Comparison of ENCODE assay signal across 20 cellular contexts in the genomic region with DNA sequence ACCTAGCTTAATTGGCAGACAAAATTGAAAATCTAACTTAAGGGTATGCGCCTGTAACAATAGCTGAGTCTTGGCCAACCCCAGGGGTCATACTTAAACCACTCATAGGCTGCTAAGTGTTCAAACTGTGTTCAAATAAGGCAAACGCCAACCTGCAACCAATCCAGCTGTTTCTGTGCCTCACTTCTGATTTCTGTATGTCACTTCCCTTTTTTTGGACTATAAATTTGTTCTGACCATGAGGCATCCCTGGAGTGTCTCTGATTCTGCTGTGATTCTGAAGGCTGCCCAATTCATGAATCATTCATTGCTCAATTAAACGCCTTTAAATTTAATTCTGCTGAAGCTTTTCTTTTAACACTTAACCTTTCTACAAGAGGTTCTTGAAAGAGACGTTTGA. TPM values are rescaled to one million over a fixed set of nuclear protein-coding genes. Genes with fewer than 3 reads are reported as not detected.
"Had no signal": no experiment of that assay in that cellular context is flagged by ENCODE, and none has a peak within 500 bp of the region (broad histone marks: within the 10 kb centered on the region; RNA-seq: fewer than 3 reads in every experiment).

No MANE protein-coding gene starts in this region.

- H3K4me3 ChIP-seq: left lung, sigmoid colon, spleen, thoracic aorta had no signal

- FAIRE-seq: bronchial epithelial cell, kidney had no signal

- DNase-seq: activated CD4-positive, alpha-beta T cell treated with anti-CD3 and anti-CD28 coated beads for 1 hour; activated CD4-positive, alpha-beta T cell treated with anti-CD3 and anti-CD28 coated beads, Interleukin-2, amount 50 U/mL, for 4 hours; activated naive CD4-positive, alpha-beta T cell treated with anti-CD3 and anti-CD28 coated beads for 36 hours; activated naive CD8-positive, alpha-beta T cell treated with anti-CD3 and anti-CD28 coated beads, Interleukin-2, amount 50 U/mL, for 24 hours; aorta; effector memory CD4-positive, alpha-beta T cell; foreskin keratinocyte; glutamatergic neuron; hypothalamus; kidney; left lung; mammary epithelial cell; sigmoid colon; spleen had no signal

- H3K9ac ChIP-seq: parathyroid adenoma had no signal

- H3K27me3 ChIP-seq: foreskin keratinocyte, left lung, sigmoid colon, spleen had no signal

- H3K36me3 ChIP-seq: left lung, sigmoid colon, spleen, thoracic aorta had no signal

- H2AFZ ChIP-seq: parathyroid adenoma had no signal

- H3K79me2 ChIP-seq: parathyroid adenoma had no signal

- ATAC-seq: activated naive CD8-positive, alpha-beta T cell treated with anti-CD3 and anti-CD28 coated beads, Interleukin-2, amount 50 U/mL, for 24 hours; activated T-helper 17 cell treated with anti-CD3 and anti-CD28 coated beads, Interleukin-2, amount 50 U/mL, for 72 hours; foreskin keratinocyte had no signal

- H3K4me1 ChIP-seq: foreskin keratinocyte, left lung, parathyroid adenoma, sigmoid colon, spleen had no signal

- H3K27ac ChIP-seq: foreskin keratinocyte, left lung, parathyroid adenoma, sigmoid colon, spleen, thoracic aorta had no signal

RNA-seq across cellular contexts. Expression of gene NME8, which starts 31.2 kb away (rescaled TPM):
- total RNA-seq: activated naive CD4-positive, alpha-beta T cell treated with anti-CD3 and anti-CD28 coated beads for 36 hours; activated T-helper 17 cell treated with anti-CD3 and anti-CD28 coated beads, Interleukin-2, amount 50 U/mL, for 72 hours; bronchial epithelial cell; cerebellum; foreskin keratinocyte; mammary epithelial cell; thoracic aorta; urinary bladder had no signal
- polyA plus RNA-seq: foreskin keratinocyte, mammary epithelial cell, sigmoid colon, urinary bladder had no signal
